ENCODE assay signal across 1 cellular context in genomic region chr11:72736452-72737069, GRCh38.
TF ChIP-seq lines count a peak whose summit lies in the region.

No MANE protein-coding gene starts in this region.

TF ChIP-seq in H1, 55 proteins besides CTCF, POLR2A, EP300 and RAD21:
- TF ChIP-seq POLR2AphosphoS5 (IDR thresholded peaks at IDR 0.05; ENCODE audit: low read depth, low read length) (no peak), HDAC6 (IDR thresholded peaks at IDR 0.05; ENCODE audit: low read depth, low read length) (no peak), GTF2F1 (IDR thresholded peaks at IDR 0.05; ENCODE audit: borderline replicate concordance, low read depth, low read length) (no peak), GABPA (IDR thresholded peaks at IDR 0.05; ENCODE audit: borderline replicate concordance, insufficient read depth, low read length) (no peak), EGR1 (IDR thresholded peaks at IDR 0.05; ENCODE audit: borderline replicate concordance, low read depth, low read length) (no peak), SAP30 (IDR thresholded peaks at IDR 0.05; ENCODE audit: insufficient read depth, insufficient replicate concordance, low read length) (no peak), SUZ12 (IDR thresholded peaks at IDR 0.05; ENCODE audit: low read length) (no peak), CREB1 (IDR thresholded peaks at IDR 0.05) (no peak), SIRT6 (IDR thresholded peaks at IDR 0.05; ENCODE audit: low read length) (no peak), PHF8 (conservative IDR thresholded peaks at IDR 0.05; ENCODE audit: low read depth, low read length) (no peak), CBX5 (IDR thresholded peaks at IDR 0.05; ENCODE audit: low read depth, low read length) (no peak), BRCA1 (IDR thresholded peaks at IDR 0.05; ENCODE audit: low read depth, low read length) (no peak), NANOG (IDR thresholded peaks at IDR 0.05; ENCODE audit: insufficient read depth, low read depth, low read length, poor library complexity, severe bottlenecking) (no peak), SIX5 (IDR thresholded peaks at IDR 0.05; ENCODE audit: low read depth, low read length) (no peak), SP1 (IDR thresholded peaks at IDR 0.05; ENCODE audit: low read depth, low read length) (no peak)
